Comparison of ENCODE assay signal across 1 cellular context in the genomic region with DNA sequence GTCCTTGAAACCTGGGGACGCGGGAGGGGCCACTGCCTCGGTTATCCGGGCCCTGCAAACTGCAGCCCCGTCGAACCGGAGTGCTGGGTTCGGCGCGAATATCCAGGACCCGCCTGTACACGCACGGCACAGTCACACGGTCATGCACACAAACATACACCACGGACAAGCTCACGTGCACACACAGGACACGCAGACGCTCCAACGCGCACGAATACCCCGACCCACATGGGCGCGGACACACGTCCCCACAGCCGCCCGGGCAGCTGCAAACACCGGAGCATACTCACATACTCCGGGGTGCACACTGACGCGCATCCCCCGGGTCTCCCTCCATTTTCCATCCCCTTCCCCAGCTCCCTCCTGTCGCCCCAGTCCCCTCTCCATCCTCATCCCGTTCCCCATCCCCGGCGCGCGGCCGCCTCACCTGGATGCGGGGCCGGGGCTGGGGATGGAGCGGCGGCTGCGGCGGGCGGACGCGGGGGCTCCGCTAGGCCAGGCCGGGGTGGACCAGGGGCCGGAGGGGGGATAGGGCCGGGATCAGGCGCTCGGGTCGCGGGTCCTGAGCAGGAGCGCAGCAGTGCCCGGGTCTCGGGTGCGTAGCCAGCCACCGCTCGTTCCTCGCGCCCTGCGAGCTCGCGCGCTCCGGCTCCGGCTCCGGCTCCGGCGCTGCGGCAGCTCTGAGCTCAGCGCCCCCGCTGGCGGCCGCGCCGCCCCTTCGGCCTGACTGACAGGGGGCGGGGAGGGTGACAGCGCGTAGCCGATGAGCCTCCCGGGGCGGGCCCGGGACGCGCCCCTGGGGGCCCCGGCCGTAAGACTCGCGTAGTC.
TF ChIP-seq lines count a peak whose summit lies in the region.

A gene with protein sequence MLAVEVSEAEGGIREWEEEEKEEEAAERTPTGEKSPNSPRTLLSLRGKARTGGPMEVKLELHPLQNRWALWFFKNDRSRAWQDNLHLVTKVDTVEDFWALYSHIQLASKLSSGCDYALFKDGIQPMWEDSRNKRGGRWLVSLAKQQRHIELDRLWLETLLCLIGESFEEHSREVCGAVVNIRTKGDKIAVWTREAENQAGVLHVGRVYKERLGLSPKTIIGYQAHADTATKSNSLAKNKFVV (plus strand): TSS at position 823 of the 828 bp plus-strand sequence. CDS start 12,113 bp downstream, outside the sequence.
SNCB (minus strand) TSS at position 682 of the 828 bp plus-strand sequence. CDS start 880 bp downstream, outside the sequence.

TF ChIP-seq in IMR-90, 13 proteins besides CTCF, POLR2A, EP300 and RAD21:
- TF ChIP-seq FOS (IDR thresholded peaks at IDR 0.05; ENCODE audit: low read depth, low read length): no peak
- no peak for TF ChIP-seq BHLHE40 (IDR thresholded peaks at IDR 0.05; ENCODE audit: low read depth, low read length)
- peak; percentile 48; the same call in 1 of the 2 replicates for TF ChIP-seq MAZ (IDR thresholded peaks at IDR 0.05; ENCODE audit: borderline replicate concordance, low read depth, low read length)
TF ChIP-seq in IMR-90: peak in this region for 1.
